In the genomic region with DNA sequence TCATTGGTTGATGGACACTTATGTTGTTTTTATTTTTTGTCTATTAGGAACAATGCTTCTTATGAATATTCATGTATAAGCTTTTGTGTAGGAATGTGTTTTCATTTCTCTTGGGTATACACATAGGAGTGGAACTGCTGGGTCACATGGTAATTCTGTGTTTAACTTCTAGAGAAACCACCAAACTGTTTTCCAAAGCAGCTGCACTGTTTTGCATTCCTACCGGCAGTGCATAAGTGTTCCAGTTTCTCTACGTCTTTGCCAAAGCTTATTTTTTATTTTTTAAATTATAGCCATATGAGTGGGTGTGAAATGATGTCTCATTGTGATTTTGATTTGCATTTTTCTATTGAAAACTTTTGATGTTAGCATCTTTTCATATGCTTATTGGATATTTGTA, we compare ENCODE assay signal across 21 cellular contexts.
"Had no signal": no experiment of that assay in that cellular context is flagged by ENCODE, and none has a peak within 500 bp of the region (broad histone marks: within the 10 kb centered on the region; RNA-seq: fewer than 3 reads in every experiment).

No MANE protein-coding gene starts in this region.

- H3K9me3 Mint-ChIP-seq: activated CD4-positive, alpha-beta T cell treated with anti-CD3 and anti-CD28 coated beads, Interleukin-2, amount 10 ng/mL, durations not matched to agents 24 days and 14 days; activated naive CD4-positive, alpha-beta T cell treated with anti-CD3 and anti-CD28 coated beads, Interleukin-2, amount 50 U/mL, for 72 hours; mesothelial cell of epicardium; type B pancreatic cell had no signal

- H3K4me3 Mint-ChIP-seq: activated CD4-positive, alpha-beta T cell treated with anti-CD3 and anti-CD28 coated beads, Interleukin-2, amount 10 ng/mL, durations not matched to agents 24 days and 14 days; activated CD8-positive, alpha-beta memory T cell treated with anti-CD3 and anti-CD28 coated beads, Interleukin-2, amount 10 ng/mL, durations not matched to agents 7 days and 5 days; activated CD8-positive, alpha-beta T cell treated with anti-CD3 and anti-CD28 coated beads for 36 hours; mesothelial cell of epicardium; type B pancreatic cell had no signal

- H3K27me3 Mint-ChIP-seq: activated CD4-positive, alpha-beta T cell treated with anti-CD3 and anti-CD28 coated beads, Interleukin-2, amount 10 ng/mL, durations not matched to agents 24 days and 14 days; activated CD8-positive, alpha-beta memory T cell treated with anti-CD3 and anti-CD28 coated beads, Interleukin-2, amount 10 ng/mL, durations not matched to agents 7 days and 5 days; activated CD8-positive, alpha-beta T cell treated with anti-CD3 and anti-CD28 coated beads for 36 hours; type B pancreatic cell had no signal

- H3K36me3 ChIP-seq: left ventricle myocardium inferior, thoracic aorta had no signal

- H3K4me1 Mint-ChIP-seq: mesothelial cell of epicardium had no signal

- H3K9me3 ChIP-seq: spleen, thoracic aorta had no signal

- DNase-seq: activated CD4-positive, alpha-beta T cell treated with anti-CD3 and anti-CD28 coated beads, Interleukin-2, amount 10 ng/mL, durations not matched to agents 24 days and 14 days; activated CD8-positive, alpha-beta memory T cell treated with anti-CD3 and anti-CD28 coated beads, Interleukin-2, amount 10 ng/mL, durations not matched to agents 7 days and 5 days; activated CD8-positive, alpha-beta T cell treated with anti-CD3 and anti-CD28 coated beads for 36 hours; aorta; brain microvascular endothelial cell; caudate nucleus; effector memory CD4-positive, alpha-beta T cell; glutamatergic neuron; hippocampal formation; left ventricle myocardium inferior; occipital lobe; posterior cingulate gyrus; retina; spleen; stimulated activated CD4-positive, alpha-beta T cell treated with anti-CD3 and anti-CD28 coated beads, Interleukin-4, amount 100 ng/mL, for 24 hours; stimulated activated naive CD4-positive, alpha-beta T cell treated with Interleukin-2 at 50 U/mL for 16 hours had no signal

- H3K27ac ChIP-seq: brain microvascular endothelial cell, left ventricle myocardium inferior, spleen, thoracic aorta, VCaP had no signal

- H3K4me1 ChIP-seq: left ventricle myocardium inferior had no signal

- H3K27me3 ChIP-seq: brain microvascular endothelial cell, spleen had no signal

- H3K27ac Mint-ChIP-seq: activated CD4-positive, alpha-beta T cell treated with anti-CD3 and anti-CD28 coated beads, Interleukin-2, amount 10 ng/mL, durations not matched to agents 24 days and 14 days; activated CD8-positive, alpha-beta memory T cell treated with anti-CD3 and anti-CD28 coated beads, Interleukin-2, amount 10 ng/mL, durations not matched to agents 7 days and 5 days; activated CD8-positive, alpha-beta T cell treated with anti-CD3 and anti-CD28 coated beads for 36 hours; activated naive CD4-positive, alpha-beta T cell treated with anti-CD3 and anti-CD28 coated beads, Interleukin-2, amount 50 U/mL, for 72 hours; mesothelial cell of epicardium; type B pancreatic cell had no signal

- H3K4me3 ChIP-seq: left ventricle myocardium inferior, spleen, thoracic aorta had no signal
